In genomic region chr2:128278979-128279378, GRCh38 we compare ENCODE assay signal across 26 cellular contexts. TPM values are rescaled to one million over a fixed set of nuclear protein-coding genes. Genes with fewer than 3 reads are reported as not detected.
A peak's percentile ranks its signal among the peaks of the same experiment; 100 is the strongest.
DNase-seq lines count a peak whose midpoint lies in the region; ATAC-seq, FAIRE-seq and TF ChIP-seq lines count a peak whose summit lies in the region.
"Had no signal": no experiment of that assay in that cellular context is flagged by ENCODE, and none has a peak within 500 bp of the region (broad histone marks: within the 10 kb centered on the region; RNA-seq: fewer than 3 reads in every experiment).

No MANE protein-coding gene starts in this region.

- TF ChIP-seq CTCF in osteoblast (IDR thresholded peaks at IDR 0.05; ENCODE audit: extremely low read depth, low read depth, low read length) = no peak
- no peak for TF ChIP-seq CTCF in activated CD8-positive, alpha-beta T cell treated with anti-CD3 and anti-CD28 coated beads for 36 hours (IDR thresholded peaks at IDR 0.05)
- TF ChIP-seq CTCF in D721Med (IDR thresholded peaks at IDR 0.05; ENCODE audit: insufficient read depth, missing control alignments) = no peak
- TF ChIP-seq CTCF in A673 (conservative IDR thresholded peaks at IDR 0.05; ENCODE audit: low read depth, low read length) = no peak

- no peak overlapping the region for H4K8ac ChIP-seq in trophoblast cell (ENCODE audit: low read depth, low read length)

- no peak overlapping the region for H3K23ac ChIP-seq in trophoblast cell (ENCODE audit: low read length)

- no peak overlapping the region for H4K12ac ChIP-seq in trophoblast cell (ENCODE audit: low read depth, low read length)

- no peaks in the 10 kb centered on the region for H3K27me3 Mint-ChIP-seq in activated CD8-positive, alpha-beta T cell treated with anti-CD3 and anti-CD28 coated beads for 36 hours
- H3K27me3 Mint-ChIP-seq: activated naive CD4-positive, alpha-beta T cell treated with anti-CD3 and anti-CD28 coated beads, Interleukin-2, amount 50 U/mL, for 24 hours; CD4-positive, CD25-positive, alpha-beta regulatory T cell had no signal

- H3K79me2 ChIP-seq in osteoblast (ENCODE audit: insufficient read depth, low read length) = no peaks in the 10 kb centered on the region
- no peaks in the 10 kb centered on the region for H3K79me2 ChIP-seq in trophoblast cell (ENCODE audit: control insufficient read depth, insufficient read depth, low read length, poor library complexity)

- H4K91ac ChIP-seq in trophoblast cell (ENCODE audit: low read depth, low read length) = no peak overlapping the region

- H2AFZ ChIP-seq in osteoblast (ENCODE audit: low read length) = no peak overlapping the region
- H2AFZ ChIP-seq in trophoblast cell (ENCODE audit: insufficient read depth, low read length, poor library complexity) = no peak overlapping the region

- no peak overlapping the region for H2BK5ac ChIP-seq in trophoblast cell (ENCODE audit: low read depth, low read length, poor library complexity)

- H2AK5ac ChIP-seq in trophoblast cell (ENCODE audit: low read length) = no peak overlapping the region

- H3K36me3 Mint-ChIP-seq in activated CD8-positive, alpha-beta T cell treated with anti-CD3 and anti-CD28 coated beads for 36 hours (ENCODE audit: low read depth) = peaks cover 17% of the 10 kb centered on the region

- H3K4ac ChIP-seq in trophoblast cell (ENCODE audit: low read depth, low read length) = no peak overlapping the region

- H3K4me3 ChIP-seq in right cardiac atrium (ENCODE audit: low read length) (no peak overlapping the region), osteoblast (ENCODE audit: insufficient read depth, low read length) (no peak overlapping the region), trophoblast cell (ENCODE audit: low read depth, low read length) (no peak overlapping the region), A673 (ENCODE audit: low read depth, low read length, poor library complexity, severe bottlenecking) (no peak overlapping the region)
- H3K4me3 ChIP-seq: psoas muscle, vagina had no signal

- FAIRE-seq in D721Med (lab: Jason Lieb, UNC) = no peak
- FAIRE-seq: astrocyte, GM19239, small intestine, TTC549 had no signal

- H2BK120ac ChIP-seq in trophoblast cell (ENCODE audit: insufficient read depth, low read length, poor library complexity) = no peak overlapping the region

- DNase-seq in left ventricle myocardium superior = peak; percentile 11
- DNase-seq in cardiac septum (ENCODE audit: low spot score) = no peak
- DNase-seq in right cardiac atrium = peak in 2 of 3 donors; percentile 10 to 37
- DNase-seq in osteoblast (ENCODE audit: insufficient read length, low spot score, missing footprints) = peak; percentile 70
- DNase-seq in trophoblast cell = no peak
- no peak for DNase-seq in activated CD8-positive, alpha-beta T cell treated with anti-CD3 and anti-CD28 coated beads for 36 hours
- no peak for DNase-seq in D721Med (ENCODE audit: insufficient read length, low spot score)
- no peak for DNase-seq in A673 (ENCODE audit: low spot score)
- DNase-seq: CD4-positive, CD25-positive, alpha-beta regulatory T cell; central memory CD4-positive, alpha-beta T cell; DMS 273 treated with DMSO at 0.1 percent for 48 hours; HCEC 1CT; midbrain; NCI-H1048; NCI-H1694 treated with DMSO at 0.1 percent for 48 hours; NCI-H526 treated with DMSO at 0.1 percent for 48 hours; small intestine; stimulated activated CD4-positive, alpha-beta T cell treated with anti-CD3 and anti-CD28 coated beads, Interleukin-2, amount 100 ng/mL, for 24 hours had no signal

- H3K4me2 ChIP-seq in osteoblast (ENCODE audit: insufficient read depth, low read length) = no peak overlapping the region
- H3K4me2 ChIP-seq in trophoblast cell (ENCODE audit: low read length) = no peak overlapping the region

- H3K9me3 ChIP-seq in right cardiac atrium (ENCODE audit: control insufficient read depth, low read length) (no peaks in the 10 kb centered on the region), osteoblast (ENCODE audit: low read depth, low read length) (no peaks in the 10 kb centered on the region), trophoblast cell (ENCODE audit: insufficient read depth, low read depth, low read length) (no peaks in the 10 kb centered on the region), A673 (ENCODE audit: low read depth, low read length, poor library complexity, severe bottlenecking) (peaks cover 13% of the 10 kb centered on the region)
- H3K9me3 ChIP-seq: psoas muscle, vagina had no signal

- H3K36me3 ChIP-seq in osteoblast (ENCODE audit: insufficient read depth, low read length) = no peaks in the 10 kb centered on the region
- H3K36me3 ChIP-seq in trophoblast cell (ENCODE audit: control insufficient read depth in 1 of 2, insufficient read depth in 2 of 2, low read length in 2 of 2) = peaks cover 2 to 10% of the 10 kb centered on the region in 2 experiments
- peaks cover 15% of the 10 kb centered on the region for H3K36me3 ChIP-seq in A673 (ENCODE audit: insufficient read depth, low read length, poor library complexity, severe bottlenecking)
- H3K36me3 ChIP-seq: vagina had no signal

- intact Hi-C loops in left ventricle myocardium superior (cut with micrococcal nuclease) = no loop called here
- intact Hi-C loops in cardiac septum (cut with DNase I) = no loop called here
- intact Hi-C loops in right cardiac atrium (cut with DNase I) = no loop called here
- intact Hi-C loops in activated CD8-positive, alpha-beta T cell treated with anti-CD3 and anti-CD28 coated beads for 36 hours (cut with micrococcal nuclease) = no loop called here
- intact Hi-C loops in A673 (cut with micrococcal nuclease; ENCODE audit: unreplicated experiment) = no loop called here

- H3K27ac ChIP-seq in right cardiac atrium (ENCODE audit: low read length) (no peak overlapping the region), osteoblast (ENCODE audit: low read depth, low read length) (no peak overlapping the region), trophoblast cell (ENCODE audit: low read depth, low read length) (no peak overlapping the region), A673 (ENCODE audit: low read depth, low read length, poor library complexity, severe bottlenecking) (no peak overlapping the region)
- H3K27ac ChIP-seq: HL-60, psoas muscle, vagina had no signal

- peaks cover 10% of the 10 kb centered on the region for H3K9me3 Mint-ChIP-seq in activated CD8-positive, alpha-beta T cell treated with anti-CD3 and anti-CD28 coated beads for 36 hours
- H3K9me3 Mint-ChIP-seq: activated naive CD4-positive, alpha-beta T cell treated with anti-CD3 and anti-CD28 coated beads, Interleukin-2, amount 50 U/mL, for 24 hours had no signal

- H3K14ac ChIP-seq in trophoblast cell (ENCODE audit: low read length) = no peak overlapping the region

- no peak overlapping the region for H3K4me3 Mint-ChIP-seq in activated CD8-positive, alpha-beta T cell treated with anti-CD3 and anti-CD28 coated beads for 36 hours
- H3K4me3 Mint-ChIP-seq: activated naive CD4-positive, alpha-beta T cell treated with anti-CD3 and anti-CD28 coated beads, Interleukin-2, amount 50 U/mL, for 24 hours; CD4-positive, CD25-positive, alpha-beta regulatory T cell; nephron had no signal

- no peak overlapping the region for H3K18ac ChIP-seq in trophoblast cell (ENCODE audit: low read length)

- peaks cover 20% of the 10 kb centered on the region for H3K4me1 ChIP-seq in right cardiac atrium (ENCODE audit: control insufficient read depth, insufficient read depth, low read length)
- no peaks in the 10 kb centered on the region for H3K4me1 ChIP-seq in osteoblast (ENCODE audit: insufficient read depth, low read length)
- H3K4me1 ChIP-seq in trophoblast cell (ENCODE audit: control insufficient read depth in 1 of 2, insufficient read depth in 2 of 2, low read length in 2 of 2) = peaks cover 10 to 12% of the 10 kb centered on the region in 2 experiments
- no peaks in the 10 kb centered on the region for H3K4me1 ChIP-seq in A673 (ENCODE audit: insufficient read depth, low read length, poor library complexity, severe bottlenecking)

- BruUV-seq in A673 (replicated peaks; lab: Mats Ljungman, UMichigan) = no TSS peak

- 90% methylated on average over 7 of the region's 7 CpGs for WGBS in right cardiac atrium
- WGBS in trophoblast cell (ENCODE audit: extremely low coverage, insufficient coverage, insufficient read length) = no CpG with 5 or more reads among the region's 7 CpGs

- POLR2A ChIA-PET in activated CD8-positive, alpha-beta T cell treated with anti-CD3 and anti-CD28 coated beads for 36 hours (lab: Charles Lee) = no interaction called here
- POLR2A ChIA-PET in A673 (lab: Charles Lee; ENCODE audit: low non-redundant PET) = interaction anchor here (0.7 kb wide), 1 partner anchor 41 kb away, joined by 23 read pairs; no protein-coding TSS in a partner anchor

- H3K79me1 ChIP-seq in trophoblast cell (ENCODE audit: low read length) = no peaks in the 10 kb centered on the region

- peaks cover 27% of the 10 kb centered on the region for H4K20me1 ChIP-seq in osteoblast (ENCODE audit: insufficient read depth, low read length)

- H3K9ac ChIP-seq in trophoblast cell (ENCODE audit: low read length) = no peak overlapping the region

- CTCF ChIA-PET in activated CD8-positive, alpha-beta T cell treated with anti-CD3 and anti-CD28 coated beads for 36 hours (lab: Charles Lee) = interaction anchor here (1.3 kb wide), 1 partner anchor 45 kb away, joined by 3 read pairs; no protein-coding TSS in a partner anchor
- CTCF ChIA-PET in A673 (lab: Charles Lee) = no interaction called here

- H3K27ac Mint-ChIP-seq in activated CD8-positive, alpha-beta T cell treated with anti-CD3 and anti-CD28 coated beads for 36 hours = no peak overlapping the region
- H3K27ac Mint-ChIP-seq: activated naive CD4-positive, alpha-beta T cell treated with anti-CD3 and anti-CD28 coated beads, Interleukin-2, amount 50 U/mL, for 24 hours had no signal

- H3K4me1 Mint-ChIP-seq in activated CD8-positive, alpha-beta T cell treated with anti-CD3 and anti-CD28 coated beads for 36 hours (ENCODE audit: low read depth) = peaks cover 16% of the 10 kb centered on the region

- no peak overlapping the region for H2BK12ac ChIP-seq in trophoblast cell (ENCODE audit: low read length)

- no peak for ATAC-seq in left ventricle myocardium superior
- ATAC-seq in right cardiac atrium = no peak
- ATAC-seq in activated CD8-positive, alpha-beta T cell treated with anti-CD3 and anti-CD28 coated beads for 36 hours = no peak
- ATAC-seq: psoas muscle had no signal

- H3K27me3 ChIP-seq in right cardiac atrium (ENCODE audit: control insufficient read depth, insufficient read depth) = no peaks in the 10 kb centered on the region
- no peaks in the 10 kb centered on the region for H3K27me3 ChIP-seq in osteoblast (ENCODE audit: insufficient read depth, low read length)
- no peaks in the 10 kb centered on the region for H3K27me3 ChIP-seq in trophoblast cell (ENCODE audit: insufficient read depth, low read length)
- H3K27me3 ChIP-seq in A673 (replicated peaks; ENCODE audit: insufficient read depth, low read depth, low read length, poor library complexity) = no peaks in the 10 kb centered on the region
- H3K27me3 ChIP-seq: vagina had no signal

RNA-seq across cellular contexts. Expression of gene HS6ST1, which starts 39.7 kb away (rescaled TPM):
- 35.2 TPM for total RNA-seq in left ventricle myocardium superior
- total RNA-seq in cardiac septum = 14.4 TPM
- total RNA-seq in right cardiac atrium = 10 to 100 TPM; 13.3 to 28.4 (median 21.1) TPM
- polyA plus RNA-seq in right cardiac atrium = 19.8 TPM
- total RNA-seq in osteoblast = 16.5 and 18.8 TPM in 2 replicates
- polyA plus RNA-seq in trophoblast cell (2013) = 26.6 and 27.7 TPM in 2 replicates
- total RNA-seq in activated CD8-positive, alpha-beta T cell treated with anti-CD3 and anti-CD28 coated beads for 36 hours = 10 to 100 TPM; 12.5 to 13.0 TPM
- total RNA-seq in A673 (2021) = 56.7 and 63.3 TPM in 2 replicates

Comparison
In these comparisons a context has a peak if more than half of its experiments do, and no peak if none do; other contexts are left out.
1. DNase-seq: peak in left ventricle myocardium superior (single experiment), right cardiac atrium (2 of 3) and osteoblast (single experiment); none in cardiac septum (single experiment), trophoblast cell (0 of 2), activated CD8-positive, alpha-beta T cell treated with anti-CD3 and anti-CD28 coated beads for 36 hours (single experiment), D721Med (single experiment) and A673 (single experiment).